9 cellular contexts compared by ENCODE assay signal in the genomic region with DNA sequence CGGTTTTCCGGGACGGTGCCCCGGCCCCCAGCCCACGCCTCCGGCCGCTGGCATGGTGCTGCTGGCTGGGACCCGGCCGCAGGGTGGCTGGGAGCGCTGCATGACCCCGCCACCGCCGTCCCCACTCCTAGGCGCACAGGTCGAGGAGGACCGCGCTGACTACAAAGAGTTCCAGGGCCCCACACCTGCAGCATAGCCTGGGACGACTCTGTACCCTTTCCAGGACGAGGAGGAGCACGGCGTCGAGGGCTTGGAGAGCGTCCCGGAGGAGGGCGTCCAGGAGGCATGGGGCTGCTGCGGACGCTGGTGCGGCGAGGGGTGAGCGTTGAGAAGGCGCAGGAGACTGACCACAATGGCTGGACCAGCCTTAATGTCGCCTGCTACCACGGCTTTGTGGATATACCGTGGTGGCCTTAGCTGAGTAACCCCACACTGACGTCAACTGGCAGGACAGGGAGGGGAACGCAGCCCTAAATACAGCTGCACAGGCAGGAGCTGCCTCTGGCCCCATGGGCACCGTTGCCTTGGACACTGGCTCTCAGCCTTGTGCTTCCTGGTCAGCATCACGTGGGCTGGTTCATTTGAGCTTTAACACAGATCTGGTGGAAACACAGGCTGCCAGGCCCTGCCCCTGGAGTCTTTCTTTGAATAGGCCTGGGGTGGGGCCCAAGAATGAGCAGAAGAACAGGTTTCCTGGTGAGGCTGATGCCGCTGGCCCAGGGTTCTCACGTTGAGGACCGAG. TPM values are rescaled to one million over a fixed set of nuclear protein-coding genes. Genes with fewer than 3 reads are reported as not detected.
A peak's percentile ranks its signal among the peaks of the same experiment; 100 is the strongest.
DNase-seq lines count a peak whose midpoint lies in the region; ATAC-seq and TF ChIP-seq lines count a peak whose summit lies in the region.
"Had no signal": no experiment of that assay in that cellular context is flagged by ENCODE, and none has a peak within 500 bp of the region (broad histone marks: within the 10 kb centered on the region; RNA-seq: fewer than 3 reads in every experiment).

No MANE protein-coding gene starts in this region.

- no peaks in the 10 kb centered on the region for H3K9me3 ChIP-seq in sigmoid colon

- H3K27ac ChIP-seq in sigmoid colon, result peak overlapping the region; percentile 77 to 88 (median 85)
- H3K27ac ChIP-seq: HL-60 had no signal

- peak overlapping the region; percentile 74 for H3K4me3 ChIP-seq in GM08714 (ENCODE audit: low read length)
- peak overlapping the region in 3 of 4 donors; percentile 66 to 93 (median 66) for H3K4me3 ChIP-seq in sigmoid colon

- H3K4me1 Mint-ChIP-seq in endothelial cell (ENCODE audit: unreplicated experiment), result peaks cover 3% of the 10 kb centered on the region

- no peak for TF ChIP-seq EP300 in sigmoid colon (IDR thresholded peaks at IDR 0.05)

- DNase-seq in NCI-H526 treated with DMSO at 0.1 percent for 48 hours (lab: John Stamatoyannopoulos, UW) (peak; percentile 30), fibroblast of gingiva (ENCODE audit: low read depth) (peak; percentile 21), sigmoid colon (no peak), endothelial cell (ENCODE audit: low spot score) (no peak)

- TF ChIP-seq CTCF in sigmoid colon (IDR thresholded peaks at IDR 0.05) (no peak), endothelial cell (IDR thresholded peaks at IDR 0.05; ENCODE audit: unreplicated experiment) (no peak)

- peaks cover 0 to 24% (median 16%) of the 10 kb centered on the region in 4 donors for H3K4me1 ChIP-seq in sigmoid colon

- H3K36me3 ChIP-seq in sigmoid colon, result peaks cover 0 to 6% (median 0%) of the 10 kb centered on the region in 4 donors

- no peaks in the 10 kb centered on the region for H3K27me3 ChIP-seq in sigmoid colon

- no peak overlapping the region for H3K27ac Mint-ChIP-seq in endothelial cell (ENCODE audit: unreplicated experiment)

- no peak overlapping the region for H3K4me3 Mint-ChIP-seq in endothelial cell (ENCODE audit: unreplicated experiment)

- no peak for ATAC-seq in GM18868 (IDR thresholded peaks at IDR 0.05; ENCODE audit: unreplicated experiment)
- no peak for ATAC-seq in GM21528 (IDR thresholded peaks at IDR 0.05; ENCODE audit: low FRiP score, unreplicated experiment)
- ATAC-seq in GM18858 (IDR thresholded peaks at IDR 0.05; ENCODE audit: unreplicated experiment), result no peak

- 78 to 85% methylated on average over 41 of the region's 41 CpGs for WGBS in sigmoid colon, 2 donors

- peaks cover 3% of the 10 kb centered on the region for H3K27me3 Mint-ChIP-seq in endothelial cell (ENCODE audit: unreplicated experiment)

- H3K36me3 Mint-ChIP-seq in endothelial cell (ENCODE audit: low read depth, unreplicated experiment), result peaks cover 13% of the 10 kb centered on the region

- intact Hi-C loops in sigmoid colon (cut with DNase I), result loop anchor here (5.0 kb wide), 1 partner anchor 113 kb away; no protein-coding TSS in a partner anchor

- peaks cover 5% of the 10 kb centered on the region for H3K9me3 Mint-ChIP-seq in endothelial cell (ENCODE audit: unreplicated experiment)

- no peak for TF ChIP-seq POLR2A in sigmoid colon (IDR thresholded peaks at IDR 0.05)

RNA-seq across cellular contexts. Expression of gene TRIM43B, which starts 40.9 kb away (rescaled TPM):
- total RNA-seq in sigmoid colon (not detected), endothelial cell (ENCODE audit: unreplicated experiment) (0.23 TPM)
- not detected for polyA plus RNA-seq in sigmoid colon

Comparison
In these comparisons a context has a peak if more than half of its experiments do, and no peak if none do; other contexts are left out.
1. DNase-seq: peak in NCI-H526 treated with DMSO at 0.1 percent for 48 hours (single experiment) and fibroblast of gingiva (single experiment); none in sigmoid colon (single experiment) and endothelial cell (single experiment).